Comparison of ENCODE assay signal across 19 cellular contexts in genomic region chrX:18654873-18655836, GRCh38. TPM values are rescaled to one million over a fixed set of nuclear protein-coding genes. Genes with fewer than 3 reads are reported as not detected.
DNase-seq lines count a peak whose midpoint lies in the region; ATAC-seq and TF ChIP-seq lines count a peak whose summit lies in the region.
"Had no signal": no experiment of that assay in that cellular context is flagged by ENCODE, and none has a peak within 500 bp of the region (broad histone marks: within the 10 kb centered on the region; RNA-seq: fewer than 3 reads in every experiment).

No MANE protein-coding gene starts in this region.

- no peaks in the 10 kb centered on the region for H3K9me2 ChIP-seq in GM23338 (ENCODE audit: insufficient read depth)

- DNase-seq in G401 (ENCODE audit: low spot score) = peak; percentile 66
- peak; percentile 18 for DNase-seq in NCI-H1417 treated with DMSO at 0.1 percent for 48 hours (lab: John Stamatoyannopoulos, UW)
- no peak for DNase-seq in WERI-Rb-1
- DNase-seq in iris pigment epithelial cell (ENCODE audit: low read depth) = peak; percentile 12
- no peak for DNase-seq in activated CD4-positive, alpha-beta T cell treated with anti-CD3 and anti-CD28 coated beads for 48 hours
- no peak for DNase-seq in GM23338 (ENCODE audit: low spot score)
- no peak for DNase-seq in NK-92 (lab: John Stamatoyannopoulos, UW; ENCODE audit: unreplicated experiment)
- DNase-seq: activated B cell treated with CpG ODN at 0.5 μM for 24 hours, amygdala, ovary, testis had no signal

- H2AFZ ChIP-seq in GM23338 = no peak overlapping the region

- no peak for ATAC-seq in GM18519 (IDR thresholded peaks at IDR 0.05; ENCODE audit: low FRiP score, unreplicated experiment)
- no peak for ATAC-seq in GM23338
- ATAC-seq: HCT116 had no signal

- no peak overlapping the region for H3K4me3 ChIP-seq in WERI-Rb-1 (ENCODE audit: low read depth, low read length)
- H3K4me3 ChIP-seq in GM23338 = no peak overlapping the region
- H3K4me3 ChIP-seq: ovary, testis had no signal

- no peaks in the 10 kb centered on the region for H3K27me3 ChIP-seq in WERI-Rb-1 (ENCODE audit: insufficient read depth, low read depth, severe bottlenecking)
- H3K27me3 ChIP-seq in GM23338 (ENCODE audit: insufficient read depth) = no peaks in the 10 kb centered on the region
- H3K27me3 ChIP-seq: ovary, testis had no signal

- H4K20me1 ChIP-seq in GM23338 (replicated peaks; ENCODE audit: insufficient read depth) = no peaks in the 10 kb centered on the region

- H3K4me3 Mint-ChIP-seq in GM23338 = no peak overlapping the region
- H3K4me3 Mint-ChIP-seq: activated B cell treated with CpG ODN at 0.5 μM for 24 hours had no signal

- no peaks in the 10 kb centered on the region for H3F3A ChIP-seq in GM23338 (replicated peaks; ENCODE audit: low read depth)

- H3K4me1 ChIP-seq in GM23338 (ENCODE audit: insufficient read depth) = no peaks in the 10 kb centered on the region
- H3K4me1 ChIP-seq: testis had no signal

- no peaks in the 10 kb centered on the region for H3K9me3 ChIP-seq in WERI-Rb-1 (ENCODE audit: severe bottlenecking)
- H3K9me3 ChIP-seq: Caco-2, ovary, testis had no signal

- H3K4me2 ChIP-seq in GM23338 = no peak overlapping the region

- no peaks in the 10 kb centered on the region for H3K27me3 Mint-ChIP-seq in GM23338 (ENCODE audit: insufficient read depth, low read depth, poor library complexity)
- H3K27me3 Mint-ChIP-seq: activated B cell treated with CpG ODN at 0.5 μM for 24 hours had no signal

- H3K4me1 Mint-ChIP-seq in GM23338 = peaks cover 4% of the 10 kb centered on the region
- H3K4me1 Mint-ChIP-seq: activated B cell treated with CpG ODN at 0.5 μM for 24 hours had no signal

- in situ Hi-C loops in G401 (cut with HindIII; ENCODE audit: low sequenced_read_pairs) = no loop called here

- no peaks in the 10 kb centered on the region for H3K79me2 ChIP-seq in GM23338 (replicated peaks; ENCODE audit: insufficient read depth)

- H3K27ac ChIP-seq in WERI-Rb-1 (peak overlapping the region; percentile 31), GM23338 (ENCODE audit: low read depth) (no peak overlapping the region)
- H3K27ac ChIP-seq: ovary, testis had no signal

- H3K9me3 Mint-ChIP-seq in GM23338 = no peaks in the 10 kb centered on the region
- H3K9me3 Mint-ChIP-seq: activated B cell treated with CpG ODN at 0.5 μM for 24 hours; activated T-helper 2 cell treated with anti-CD3 and anti-CD28 coated beads, Interferon-gamma antibody, Interleukin-2, Interleukin-4, amounts not matched to agents 10 μg/mL and 5 μg/mL and 100 μg/mL, durations not matched to agents 14 hours and 24 hours and 36 hours had no signal

- TF ChIP-seq CTCF in WERI-Rb-1 (IDR thresholded peaks at IDR 0.05; ENCODE audit: low read depth, low read length) (no peak), GM23338 (conservative IDR thresholded peaks at IDR 0.05; ENCODE audit: low read depth in 2 of 2) (no peak)

- no peak overlapping the region for H3K27ac Mint-ChIP-seq in GM23338
- H3K27ac Mint-ChIP-seq: activated B cell treated with CpG ODN at 0.5 μM for 24 hours; activated T-helper 2 cell treated with anti-CD3 and anti-CD28 coated beads, Interferon-gamma antibody, Interleukin-2, Interleukin-4, amounts not matched to agents 10 μg/mL and 5 μg/mL and 100 μg/mL, durations not matched to agents 14 hours and 24 hours and 36 hours had no signal

- peaks cover 49% of the 10 kb centered on the region for H3K36me3 ChIP-seq in WERI-Rb-1
- no peaks in the 10 kb centered on the region for H3K36me3 ChIP-seq in GM23338 (ENCODE audit: insufficient read depth)
- H3K36me3 ChIP-seq: ovary had no signal

- H3K36me3 Mint-ChIP-seq in GM23338 (ENCODE audit: low read depth) = no peaks in the 10 kb centered on the region

TF ChIP-seq in GM23338, 12 proteins besides CTCF, POLR2A, EP300 and RAD21 (continues in another document):
- no peak for TF ChIP-seq JUNB (IDR thresholded peaks at IDR 0.05; ENCODE audit: unreplicated experiment)
- no peak for TF ChIP-seq REST (IDR thresholded peaks at IDR 0.05; ENCODE audit: unreplicated experiment)
- TF ChIP-seq ZNF462 (CRISPR knock-in tag; IDR thresholded peaks at IDR 0.05) = no peak

RNA-seq across cellular contexts. Expression of gene RS1, which starts 16.8 kb away (rescaled TPM):
- not detected in 2 replicates for total RNA-seq in G401 (2014; rRNA removed; shearing (Covaris generic))
- not detected in 2 replicates for total RNA-seq in GM23338 (2014; rRNA removed; shearing (Covaris generic))
- not detected in 2 replicates for polyA plus RNA-seq in GM23338 (2016; fragmentation: Nextera tagmentation; extraction: Ambion mirVana)
- total RNA-seq: activated B cell treated with CpG ODN at 0.5 μM for 24 hours; activated T-helper 2 cell treated with anti-CD3 and anti-CD28 coated beads, Interferon-gamma antibody, Interleukin-2, Interleukin-4, amounts not matched to agents 10 μg/mL and 5 μg/mL and 100 μg/mL, durations not matched to agents 14 hours and 24 hours and 36 hours; endothelial cell of umbilical vein; lower leg skin; myocyte; NCI-H460; ovary; testis had no signal
- polyA plus RNA-seq: endothelial cell of umbilical vein, ovary had no signal

RNA-seq across cellular contexts. Expression of gene PPEF1, which starts 52.3 kb away (rescaled TPM):
- not detected in 2 replicates for total RNA-seq in G401 (2014; rRNA removed; shearing (Covaris generic))
- 0.76 TPM in 1 of 2 replicates, not detected in the other for total RNA-seq in GM23338 (2014; rRNA removed; shearing (Covaris generic))
- polyA plus RNA-seq in GM23338 (2016; fragmentation: Nextera tagmentation; extraction: Ambion mirVana) = not detected in 2 replicates
- total RNA-seq: activated B cell treated with CpG ODN at 0.5 μM for 24 hours; activated T-helper 2 cell treated with anti-CD3 and anti-CD28 coated beads, Interferon-gamma antibody, Interleukin-2, Interleukin-4, amounts not matched to agents 10 μg/mL and 5 μg/mL and 100 μg/mL, durations not matched to agents 14 hours and 24 hours and 36 hours; endothelial cell of umbilical vein had no signal
- polyA plus RNA-seq: endothelial cell of umbilical vein had no signal

Comparison
In these comparisons a context has a peak if more than half of its experiments do, and no peak if none do; other contexts are left out.
1. DNase-seq: peak in G401 (single experiment), NCI-H1417 treated with DMSO at 0.1 percent for 48 hours (single experiment) and iris pigment epithelial cell (single experiment); none in WERI-Rb-1 (single experiment), activated CD4-positive, alpha-beta T cell treated with anti-CD3 and anti-CD28 coated beads for 48 hours (single experiment), GM23338 (single experiment) and NK-92 (single experiment).